ENCODE assay signal across 26 cellular contexts in genomic region chr18:63532471-63532870, GRCh38. TPM values are rescaled to one million over a fixed set of nuclear protein-coding genes. Genes with fewer than 3 reads are reported as not detected.
"Had no signal": no experiment of that assay in that cellular context is flagged by ENCODE, and none has a peak within 500 bp of the region (broad histone marks: within the 10 kb centered on the region; RNA-seq: fewer than 3 reads in every experiment).

No MANE protein-coding gene starts in this region.

- H3K4me3 Mint-ChIP-seq: effector memory CD8-positive, alpha-beta T cell; memory B cell; natural killer cell; stimulated activated memory B cell treated with anti-CD40 and anti-IgM and Interleukin-4, amounts not matched to agents 10 μg/mL and 1 μg/mL and 100 μg/mL, for 72 hours; stimulated activated naive CD8-positive, alpha-beta T cell treated with anti-CD3 and anti-CD28 coated beads, Interleukin-15, Interleukin-2, amounts not matched to agents 100 ng/mL and 50 ng/mL, for 24 hours had no signal

- H3K27ac Mint-ChIP-seq: effector memory CD8-positive, alpha-beta T cell; memory B cell; natural killer cell; stimulated activated memory B cell treated with anti-CD40 and anti-IgM and Interleukin-4, amounts not matched to agents 10 μg/mL and 1 μg/mL and 100 μg/mL, for 72 hours; stimulated activated naive CD8-positive, alpha-beta T cell treated with anti-CD3 and anti-CD28 coated beads, Interleukin-15, Interleukin-2, amounts not matched to agents 100 ng/mL and 50 ng/mL, for 24 hours had no signal

- H3K27me3 Mint-ChIP-seq: stimulated activated memory B cell treated with anti-CD40 and anti-IgM and Interleukin-4, amounts not matched to agents 10 μg/mL and 1 μg/mL and 100 μg/mL, for 72 hours had no signal

- H3K9me3 Mint-ChIP-seq: effector memory CD8-positive, alpha-beta T cell; memory B cell; natural killer cell; stimulated activated memory B cell treated with anti-CD40 and anti-IgM and Interleukin-4, amounts not matched to agents 10 μg/mL and 1 μg/mL and 100 μg/mL, for 72 hours; stimulated activated naive CD8-positive, alpha-beta T cell treated with anti-CD3 and anti-CD28 coated beads, Interleukin-15, Interleukin-2, amounts not matched to agents 100 ng/mL and 50 ng/mL, for 24 hours had no signal

- H3K4me1 Mint-ChIP-seq: memory B cell; stimulated activated memory B cell treated with anti-CD40 and anti-IgM and Interleukin-4, amounts not matched to agents 10 μg/mL and 1 μg/mL and 100 μg/mL, for 72 hours had no signal

- ATAC-seq: effector memory CD8-positive, alpha-beta T cell; gastrocnemius medialis; left ventricle myocardium superior; lower lobe of right lung; natural killer cell; psoas muscle; right cardiac atrium; stimulated activated memory B cell treated with anti-CD40 and anti-IgM and Interleukin-4, amounts not matched to agents 10 μg/mL and 1 μg/mL and 100 μg/mL, for 72 hours had no signal

- DNase-seq: cortex of kidney; effector memory CD8-positive, alpha-beta T cell; erythroblast; foreskin fibroblast; gastrocnemius medialis; head of caudate nucleus; left ventricle myocardium superior; lower lobe of right lung; natural killer cell; occipital lobe; ovary; posterior cingulate gyrus; psoas muscle; right cardiac atrium; sigmoid colon; stimulated activated CD4-positive, alpha-beta T cell treated with anti-CD3 and anti-CD28 coated beads, Interleukin-4, amount 100 ng/mL, for 4 hours; transverse colon had no signal

RNA-seq across cellular contexts. Expression of gene SERPINB12, which starts 9.7 kb away (rescaled TPM):
- total RNA-seq: dermis microvascular lymphatic vessel endothelial cell, gastrocnemius medialis, glomerular endothelial cell, left ventricle myocardium superior, lower lobe of right lung, mononuclear cell, natural killer cell, occipital lobe, ovary, psoas muscle, renal cortical epithelial cell, right cardiac atrium, sigmoid colon, skeletal muscle tissue, transverse colon, urinary bladder had no signal

RNA-seq across cellular contexts. Expression of gene SERPINB13, which starts 54.7 kb away (rescaled TPM):
- total RNA-seq: dermis microvascular lymphatic vessel endothelial cell, gastrocnemius medialis, glomerular endothelial cell, left ventricle myocardium superior, lower lobe of right lung, mononuclear cell, natural killer cell, occipital lobe, psoas muscle, renal cortical epithelial cell, right cardiac atrium, sigmoid colon, skeletal muscle tissue had no signal

RNA-seq across cellular contexts. Expression of gene SERPINB5, which starts 55.7 kb away (rescaled TPM):
- total RNA-seq: dermis microvascular lymphatic vessel endothelial cell, gastrocnemius medialis, glomerular endothelial cell, left ventricle myocardium superior, lower lobe of right lung, mononuclear cell, natural killer cell, occipital lobe, psoas muscle, right cardiac atrium, sigmoid colon, skeletal muscle tissue had no signal
